Comparison of ENCODE assay signal across 29 cellular contexts in genomic region chr1:245804696-245805095, GRCh38.
"Had no signal": no experiment of that assay in that cellular context is flagged by ENCODE, and none has a peak within 500 bp of the region (broad histone marks: within the 10 kb centered on the region; RNA-seq: fewer than 3 reads in every experiment).

No MANE protein-coding gene starts in this region.

- H3K27me3 ChIP-seq: colonic mucosa, foreskin keratinocyte, gastroesophageal sphincter, heart left ventricle, hepatocyte, left lung, ovary, sigmoid colon, stomach, thyroid gland had no signal

- H3K4me3 Mint-ChIP-seq: dendritic cell treated with granulocyte-macrophage colony-stimulating factor and Interleukin-4, amounts not matched to agents 40 ng/mL and 50 ng/mL, for 4 days; endodermal cell; naive thymus-derived CD8-positive, alpha-beta T cell; nephron progenitor cell; stimulated activated effector memory CD8-positive, alpha-beta T cell treated with anti-CD3 and anti-CD28 coated beads, Interleukin-12 subunit alpha, Interleukin-12 subunit beta, amount 100 ng/mL, for 72 hours; type B pancreatic cell had no signal

- H3K9me3 ChIP-seq: colonic mucosa, gastroesophageal sphincter, heart left ventricle, left lung, ovary, psoas muscle, sigmoid colon, stomach, thyroid gland had no signal

- H3K27ac ChIP-seq: colonic mucosa, epithelial cell of prostate, foreskin keratinocyte, gastroesophageal sphincter, heart left ventricle, hepatocyte, left lung, ovary, psoas muscle, sigmoid colon, stomach, thyroid gland had no signal

- ATAC-seq: esophagus mucosa; foreskin keratinocyte; gastroesophageal sphincter; heart left ventricle; left cardiac atrium; left lung; naive thymus-derived CD8-positive, alpha-beta T cell; psoas muscle; right cardiac atrium; stimulated activated effector memory CD8-positive, alpha-beta T cell treated with anti-CD3 and anti-CD28 coated beads, Interleukin-12 subunit alpha, Interleukin-12 subunit beta, amount 100 ng/mL, for 72 hours had no signal

- H3K27me3 Mint-ChIP-seq: dendritic cell treated with granulocyte-macrophage colony-stimulating factor and Interleukin-4, amounts not matched to agents 40 ng/mL and 50 ng/mL, for 4 days; naive thymus-derived CD8-positive, alpha-beta T cell; type B pancreatic cell had no signal

- H3K36me3 ChIP-seq: colonic mucosa, gastroesophageal sphincter, heart left ventricle, left lung, ovary, sigmoid colon, stomach, thyroid gland had no signal

- DNase-seq: colonic mucosa; effector CD8-positive, alpha-beta T cell; endodermal cell; foreskin keratinocyte; heart left ventricle; left cardiac atrium; left lung; mesenchymal stem cell; midbrain; naive thymus-derived CD8-positive, alpha-beta T cell; nephron progenitor cell; nucleus accumbens; ovary; posterior cingulate gyrus; psoas muscle; right cardiac atrium; sigmoid colon; stimulated activated CD4-positive, alpha-beta T cell treated with anti-CD3 and anti-CD28 coated beads, Interleukin-2, amount 100 ng/mL, for 24 hours; stimulated activated CD4-positive, alpha-beta T cell treated with anti-CD3 and anti-CD28 coated beads, Interleukin-4, amount 100 ng/mL, for 24 hours; stimulated activated naive CD4-positive, alpha-beta T cell treated with Interleukin-2 at 50 U/mL for 16 hours; stomach; thyroid gland had no signal

- H3K4me3 ChIP-seq: colonic mucosa, gastroesophageal sphincter, heart left ventricle, hepatocyte, left lung, ovary, psoas muscle, sigmoid colon, stomach, thyroid gland had no signal

- H3K4me2 ChIP-seq: hepatocyte had no signal

- H3K9me3 Mint-ChIP-seq: dendritic cell treated with granulocyte-macrophage colony-stimulating factor and Interleukin-4, amounts not matched to agents 40 ng/mL and 50 ng/mL, for 4 days; endodermal cell; naive thymus-derived CD8-positive, alpha-beta T cell; nephron progenitor cell; stimulated activated effector memory CD8-positive, alpha-beta T cell treated with anti-CD3 and anti-CD28 coated beads, Interleukin-12 subunit alpha, Interleukin-12 subunit beta, amount 100 ng/mL, for 72 hours had no signal

- H3K36me3 Mint-ChIP-seq: stimulated activated effector memory CD8-positive, alpha-beta T cell treated with anti-CD3 and anti-CD28 coated beads, Interleukin-12 subunit alpha, Interleukin-12 subunit beta, amount 100 ng/mL, for 72 hours; type B pancreatic cell had no signal

- H3K4me1 ChIP-seq: colonic mucosa, foreskin keratinocyte, gastroesophageal sphincter, psoas muscle, sigmoid colon, stomach, thyroid gland had no signal

- H2AFZ ChIP-seq: hepatocyte had no signal

- H3K27ac Mint-ChIP-seq: dendritic cell treated with granulocyte-macrophage colony-stimulating factor and Interleukin-4, amounts not matched to agents 40 ng/mL and 50 ng/mL, for 4 days; endodermal cell; naive thymus-derived CD8-positive, alpha-beta T cell; nephron progenitor cell; stimulated activated effector memory CD8-positive, alpha-beta T cell treated with anti-CD3 and anti-CD28 coated beads, Interleukin-12 subunit alpha, Interleukin-12 subunit beta, amount 100 ng/mL, for 72 hours; type B pancreatic cell had no signal
